9 cellular contexts compared by ENCODE assay signal in the genomic region with DNA sequence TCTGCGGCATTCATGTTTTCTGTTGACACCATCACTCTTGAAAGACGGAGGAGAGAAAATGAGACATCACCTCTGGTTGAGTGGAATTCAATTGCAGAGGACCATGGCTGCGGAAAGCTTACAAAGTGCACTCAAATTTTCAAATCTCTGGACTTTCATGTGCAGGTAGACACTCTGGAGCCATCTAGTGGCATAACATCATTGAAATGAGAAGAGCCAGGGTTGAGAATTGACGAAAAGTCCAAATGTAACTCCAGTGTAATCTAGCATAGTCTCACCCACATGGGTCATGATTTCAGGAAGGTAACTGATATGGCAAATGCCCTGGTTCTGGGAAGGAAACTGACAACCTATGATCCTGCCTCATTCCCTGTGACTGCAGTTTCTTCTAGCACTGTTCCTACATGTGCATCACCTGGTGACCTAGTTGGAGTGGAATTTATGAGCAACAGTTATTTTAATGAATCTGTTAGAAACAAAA.
A peak's percentile ranks its signal among the peaks of the same experiment; 100 is the strongest.
DNase-seq lines count a peak whose midpoint lies in the region; ATAC-seq and TF ChIP-seq lines count a peak whose summit lies in the region.
"Had no signal": no experiment of that assay in that cellular context is flagged by ENCODE, and none has a peak within 500 bp of the region (broad histone marks: within the 10 kb centered on the region; RNA-seq: fewer than 3 reads in every experiment).

No MANE protein-coding gene starts in this region.

- H3K36me3 ChIP-seq in KMS-11 (ENCODE audit: insufficient read depth) (no peaks in the 10 kb centered on the region), WERI-Rb-1 (no peaks in the 10 kb centered on the region)

- H3K4me3 ChIP-seq in KMS-11 (IDR thresholded peaks at IDR 0.05; ENCODE audit: insufficient read depth, low read depth, low read length) (no peak overlapping the region), WERI-Rb-1 (ENCODE audit: low read depth, low read length) (no peak overlapping the region)

- no peak overlapping the region for H2AFZ ChIP-seq in KMS-11 (ENCODE audit: low read depth)

- TF ChIP-seq CTCF in GM12872 (IDR thresholded peaks at IDR 0.05; ENCODE audit: insufficient read depth, low read depth, low read length) (peak; percentile 70), KMS-11 (conservative IDR thresholded peaks at IDR 0.05; ENCODE audit: low read depth, low read length) (peak; percentile 59), WERI-Rb-1 (IDR thresholded peaks at IDR 0.05; ENCODE audit: low read depth, low read length) (peak; percentile 68)

- ATAC-seq in GM19467 (IDR thresholded peaks at IDR 0.05; ENCODE audit: unreplicated experiment) = no peak
- ATAC-seq in GM21786 (IDR thresholded peaks at IDR 0.05; ENCODE audit: unreplicated experiment) = no peak
- ATAC-seq in HG03457 (IDR thresholded peaks at IDR 0.05; ENCODE audit: unreplicated experiment) = no peak

- no peak overlapping the region for H3K9ac ChIP-seq in KMS-11

- peaks cover 3% of the 10 kb centered on the region for H3K4me1 ChIP-seq in KMS-11 (ENCODE audit: low read depth, poor library complexity, severe bottlenecking)

- no peaks in the 10 kb centered on the region for H4K20me1 ChIP-seq in KMS-11 (ENCODE audit: insufficient read depth)

- no peak overlapping the region for H3K27ac ChIP-seq in KMS-11
- no peak overlapping the region for H3K27ac ChIP-seq in WERI-Rb-1

- H3K4me2 ChIP-seq in KMS-11 = no peak overlapping the region

- no peaks in the 10 kb centered on the region for H3K27me3 ChIP-seq in KMS-11 (ENCODE audit: insufficient read depth, low read depth)
- no peaks in the 10 kb centered on the region for H3K27me3 ChIP-seq in WERI-Rb-1 (ENCODE audit: insufficient read depth, low read depth, severe bottlenecking)

- DNase-seq in WERI-Rb-1 = peak; percentile 21
- peak; percentile 76 for DNase-seq in left kidney (ENCODE audit: low read depth, low spot score)
- no peak for DNase-seq in epidermal melanocyte (ENCODE audit: insufficient read length, low spot score)
- DNase-seq: activated B cell treated with CpG ODN at 0.5 μM for 24 hours had no signal

- H3K79me2 ChIP-seq in KMS-11 (ENCODE audit: insufficient read depth, low read depth) = no peaks in the 10 kb centered on the region

- no peaks in the 10 kb centered on the region for H3K9me3 ChIP-seq in WERI-Rb-1 (ENCODE audit: severe bottlenecking)
